1 cellular context compared by ENCODE assay signal in genomic region chr2:70888925-70889715, GRCh38.
TF ChIP-seq lines count a peak whose summit lies in the region.

No MANE protein-coding gene starts in this region.

TF ChIP-seq in neural cell, 6 proteins besides CTCF, POLR2A, EP300 and RAD21 (continued from another document):
- TF ChIP-seq, protein P1, sequence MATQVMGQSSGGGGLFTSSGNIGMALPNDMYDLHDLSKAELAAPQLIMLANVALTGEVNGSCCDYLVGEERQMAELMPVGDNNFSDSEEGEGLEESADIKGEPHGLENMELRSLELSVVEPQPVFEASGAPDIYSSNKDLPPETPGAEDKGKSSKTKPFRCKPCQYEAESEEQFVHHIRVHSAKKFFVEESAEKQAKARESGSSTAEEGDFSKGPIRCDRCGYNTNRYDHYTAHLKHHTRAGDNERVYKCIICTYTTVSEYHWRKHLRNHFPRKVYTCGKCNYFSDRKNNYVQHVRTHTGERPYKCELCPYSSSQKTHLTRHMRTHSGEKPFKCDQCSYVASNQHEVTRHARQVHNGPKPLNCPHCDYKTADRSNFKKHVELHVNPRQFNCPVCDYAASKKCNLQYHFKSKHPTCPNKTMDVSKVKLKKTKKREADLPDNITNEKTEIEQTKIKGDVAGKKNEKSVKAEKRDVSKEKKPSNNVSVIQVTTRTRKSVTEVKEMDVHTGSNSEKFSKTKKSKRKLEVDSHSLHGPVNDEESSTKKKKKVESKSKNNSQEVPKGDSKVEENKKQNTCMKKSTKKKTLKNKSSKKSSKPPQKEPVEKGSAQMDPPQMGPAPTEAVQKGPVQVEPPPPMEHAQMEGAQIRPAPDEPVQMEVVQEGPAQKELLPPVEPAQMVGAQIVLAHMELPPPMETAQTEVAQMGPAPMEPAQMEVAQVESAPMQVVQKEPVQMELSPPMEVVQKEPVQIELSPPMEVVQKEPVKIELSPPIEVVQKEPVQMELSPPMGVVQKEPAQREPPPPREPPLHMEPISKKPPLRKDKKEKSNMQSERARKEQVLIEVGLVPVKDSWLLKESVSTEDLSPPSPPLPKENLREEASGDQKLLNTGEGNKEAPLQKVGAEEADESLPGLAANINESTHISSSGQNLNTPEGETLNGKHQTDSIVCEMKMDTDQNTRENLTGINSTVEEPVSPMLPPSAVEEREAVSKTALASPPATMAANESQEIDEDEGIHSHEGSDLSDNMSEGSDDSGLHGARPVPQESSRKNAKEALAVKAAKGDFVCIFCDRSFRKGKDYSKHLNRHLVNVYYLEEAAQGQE (IDR thresholded peaks at IDR 0.05; ENCODE audit: borderline replicate concordance), result no peak
- TF ChIP-seq EZH2 (IDR thresholded peaks at IDR 0.05; ENCODE audit: borderline replicate concordance, insufficient read depth, low read length, poor library complexity, severe bottlenecking), result peak; percentile 99
